In the genomic region with DNA sequence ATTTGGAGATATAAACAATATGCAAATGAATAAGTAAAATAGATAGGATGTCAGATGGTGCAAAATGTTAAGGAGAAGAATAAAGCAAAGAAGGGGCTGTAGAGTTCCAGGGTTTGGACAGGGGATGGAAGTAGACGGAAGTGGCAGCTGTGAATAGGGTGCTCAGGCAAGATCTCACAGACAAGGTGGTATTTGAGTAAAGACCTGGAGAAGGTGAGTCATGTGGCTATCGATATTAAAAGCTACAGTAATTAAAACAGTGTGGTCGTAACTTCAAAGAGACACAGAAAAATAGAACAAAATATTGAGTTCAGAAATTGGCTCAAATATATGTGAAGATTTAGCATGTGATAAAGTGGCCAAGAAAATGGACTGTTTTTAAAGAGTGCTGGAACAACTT, we compare ENCODE assay signal across 25 cellular contexts.
DNase-seq lines count a peak whose midpoint lies in the region; ATAC-seq, FAIRE-seq and TF ChIP-seq lines count a peak whose summit lies in the region.
"Had no signal": no experiment of that assay in that cellular context is flagged by ENCODE, and none has a peak within 500 bp of the region (broad histone marks: within the 10 kb centered on the region; RNA-seq: fewer than 3 reads in every experiment).

No MANE protein-coding gene starts in this region.

- no peak for TF ChIP-seq CTCF in HFFc6 (IDR thresholded peaks at IDR 0.05)
- no peak for TF ChIP-seq CTCF in K562 (IDR thresholded peaks at IDR 0.05 in 2 of 3, conservative IDR thresholded peaks at IDR 0.05 in 1 of 3; ENCODE audit: insufficient read depth in 2 of 3, low read depth in 1 of 3, low read length in 3 of 3)

- no peaks in the 10 kb centered on the region for H3K9me3 ChIP-seq in K562 (replicated peaks; ENCODE audit: control insufficient read depth, insufficient read depth, low read depth, low read length)
- H3K9me3 ChIP-seq: BLaER1, MG63 had no signal

- H3K4me1 ChIP-seq in K562 (replicated peaks in 1 of 2; ENCODE audit: control insufficient read depth in 2 of 2, insufficient read depth in 2 of 2, low read length in 2 of 2) (peaks cover 13 to 37% of the 10 kb centered on the region in 2 experiments), urinary bladder (ENCODE audit: insufficient read depth) (no peaks in the 10 kb centered on the region)
- H3K4me1 ChIP-seq: BLaER1 had no signal

- H3K9me3 Mint-ChIP-seq in activated naive CD4-positive, alpha-beta T cell treated with anti-CD3 and anti-CD28 coated beads, Interleukin-2, amount 50 U/mL, for 24 hours, result no peaks in the 10 kb centered on the region
- H3K9me3 Mint-ChIP-seq in activated naive CD4-positive, alpha-beta T cell treated with anti-CD3 and anti-CD28 coated beads, Interleukin-2, amount 50 U/mL, for 72 hours, result no peaks in the 10 kb centered on the region
- no peaks in the 10 kb centered on the region for H3K9me3 Mint-ChIP-seq in HFFc6
- H3K9me3 Mint-ChIP-seq: CD4-positive, alpha-beta T cell had no signal

- no peaks in the 10 kb centered on the region for H3K79me2 ChIP-seq in K562 (ENCODE audit: control insufficient read depth, insufficient read depth, low read length)

- H3K4me3 ChIP-seq in K562 (no peak overlapping the region), urinary bladder (ENCODE audit: low read depth, low read length) (no peak overlapping the region)
- H3K4me3 ChIP-seq: BLaER1, MG63 had no signal

- H3K4me2 ChIP-seq in K562 (ENCODE audit: insufficient read depth, low read length), result no peak overlapping the region
- H3K4me2 ChIP-seq: BLaER1 had no signal

- H3K36me3 ChIP-seq in K562 (ENCODE audit: control insufficient read depth, insufficient read depth, low read length) (no peaks in the 10 kb centered on the region), urinary bladder (ENCODE audit: insufficient read depth) (no peaks in the 10 kb centered on the region)
- H3K36me3 ChIP-seq: BLaER1 had no signal

- TF ChIP-seq POLR2A in K562 (conservative IDR thresholded peaks at IDR 0.05), result no peak

- H3K27ac Mint-ChIP-seq in activated naive CD4-positive, alpha-beta T cell treated with anti-CD3 and anti-CD28 coated beads, Interleukin-2, amount 50 U/mL, for 24 hours, result peak overlapping the region; percentile 75
- H3K27ac Mint-ChIP-seq in activated naive CD4-positive, alpha-beta T cell treated with anti-CD3 and anti-CD28 coated beads, Interleukin-2, amount 50 U/mL, for 72 hours, result no peak overlapping the region
- peak overlapping the region; percentile 32; the same call in 1 of the 2 replicates for H3K27ac Mint-ChIP-seq in HFFc6
- H3K27ac Mint-ChIP-seq: CD4-positive, alpha-beta T cell had no signal

- H3K36me3 Mint-ChIP-seq in activated naive CD4-positive, alpha-beta T cell treated with anti-CD3 and anti-CD28 coated beads, Interleukin-2, amount 50 U/mL, for 24 hours, result no peaks in the 10 kb centered on the region
- no peaks in the 10 kb centered on the region for H3K36me3 Mint-ChIP-seq in activated naive CD4-positive, alpha-beta T cell treated with anti-CD3 and anti-CD28 coated beads, Interleukin-2, amount 50 U/mL, for 72 hours
- peaks cover 13% of the 10 kb centered on the region for H3K36me3 Mint-ChIP-seq in HFFc6 (ENCODE audit: low read depth)

- DNase-seq in activated naive CD4-positive, alpha-beta T cell treated with anti-CD3 and anti-CD28 coated beads, Interleukin-2, amount 50 U/mL, for 72 hours (ENCODE audit: low spot score in 2 of 2), result no peak
- DNase-seq in HFFc6, result no peak
- DNase-seq in K562 (ENCODE audit: extremely low read depth in 1 of 4, low spot score in 3 of 4), result no peak
- DNase-seq in AG08395 (ENCODE audit: low spot score), result no peak
- DNase-seq: CD4-positive, alpha-beta T cell; COR-L47; DMS 273 treated with DMSO at 0.1 percent for 48 hours; DND-41; GOT3; HCEC 1CT; Kasumi-1; MG63; NCI-H1417; NCI-H1694 treated with DMSO at 0.1 percent for 48 hours; NCI-H2081 treated with DMSO at 0.1 percent for 48 hours; NCI-H2171 treated with DMSO at 0.1 percent for 48 hours; NCI-H446 treated with DMSO at 0.1 percent for 48 hours; NCI-H526 treated with DMSO at 0.1 percent for 48 hours; SHP77 had no signal

- no peaks in the 10 kb centered on the region for H4K20me1 ChIP-seq in K562 (replicated peaks; ENCODE audit: control insufficient read depth, insufficient read depth, low read length)
- H4K20me1 ChIP-seq: BLaER1 had no signal

- POLR2A ChIA-PET in K562 (lab: Yijun Ruan, JAX), result interaction anchor here (0.9 kb wide), 1 partner anchor 50 kb away, joined by 3 read pairs; no protein-coding TSS in a partner anchor

- no peaks in the 10 kb centered on the region for H3K27me3 ChIP-seq in K562 (ENCODE audit: control insufficient read depth in 2 of 2, insufficient read depth in 2 of 2, low read length in 2 of 2)
- H3K27me3 ChIP-seq: BLaER1, MG63 had no signal

- no peak for ATAC-seq in activated naive CD4-positive, alpha-beta T cell treated with anti-CD3 and anti-CD28 coated beads, Interleukin-2, amount 50 U/mL, for 72 hours
- ATAC-seq in K562, result no peak
- ATAC-seq in HG02973 (IDR thresholded peaks at IDR 0.05; ENCODE audit: unreplicated experiment), result no peak

- H3K9ac ChIP-seq in K562 (ENCODE audit: insufficient read depth in 1 of 2, low read depth in 2 of 2, low read length in 2 of 2), result no peak overlapping the region
- H3K9ac ChIP-seq: BLaER1 had no signal

- no peak for TF ChIP-seq RAD21 in K562 (CRISPR knock-in tag; conservative IDR thresholded peaks at IDR 0.05 in 1 of 2, IDR thresholded peaks at IDR 0.05 in 1 of 2)

- TF ChIP-seq EP300 in K562 (IDR thresholded peaks at IDR 0.05; ENCODE audit: low read length), result no peak

- no peaks in the 10 kb centered on the region for H3K9me1 ChIP-seq in K562 (ENCODE audit: control insufficient read depth, insufficient read depth, low read length)

- H3K27ac ChIP-seq in K562 (ENCODE audit: extremely low read depth, low read depth, low read length) (no peak overlapping the region; the same call in 2 of the 3 replicates), urinary bladder (ENCODE audit: low read depth) (peak overlapping the region; percentile 23)
- H3K27ac ChIP-seq: BLaER1 had no signal

- intact Hi-C loops in K562 (cut with micrococcal nuclease), result loop anchor here (2.0 to 5.0 kb wide), 2 partner anchors 123 to 443 kb away; partner anchors contain the start of gene SCAF11

- no peak overlapping the region for H3K4me3 Mint-ChIP-seq in activated naive CD4-positive, alpha-beta T cell treated with anti-CD3 and anti-CD28 coated beads, Interleukin-2, amount 50 U/mL, for 24 hours
- no peak overlapping the region for H3K4me3 Mint-ChIP-seq in HFFc6
- H3K4me3 Mint-ChIP-seq: CD4-positive, alpha-beta T cell had no signal

- H3K27me3 Mint-ChIP-seq in activated naive CD4-positive, alpha-beta T cell treated with anti-CD3 and anti-CD28 coated beads, Interleukin-2, amount 50 U/mL, for 24 hours, result no peaks in the 10 kb centered on the region
- H3K27me3 Mint-ChIP-seq in HFFc6 (ENCODE audit: insufficient read depth), result no peaks in the 10 kb centered on the region; the same call in 1 of the 2 replicates
- H3K27me3 Mint-ChIP-seq: CD4-positive, alpha-beta T cell had no signal

- no TSS peak for BruUV-seq in K562 (replicated peaks; lab: Mats Ljungman, UMichigan)

- H3K4me1 Mint-ChIP-seq in activated naive CD4-positive, alpha-beta T cell treated with anti-CD3 and anti-CD28 coated beads, Interleukin-2, amount 50 U/mL, for 24 hours, result peaks cover 35% of the 10 kb centered on the region
- peaks cover 66% of the 10 kb centered on the region for H3K4me1 Mint-ChIP-seq in HFFc6 (ENCODE audit: low read depth)

- H2AFZ ChIP-seq in K562 (ENCODE audit: low read depth, low read length), result peak overlapping the region; percentile 13

- CTCF ChIA-PET in K562 (lab: Yijun Ruan, JAX; ENCODE audit: low intra/inter-chr PET ratio), result interaction anchor here (0.6 kb wide), 1 partner anchor 274 kb away, joined by 6 read pairs; no protein-coding TSS in a partner anchor

- in situ Hi-C loops in K562 (cut with MboI), result no loop called here

- 41% methylated on average over 3 of the region's 3 CpGs for WGBS in K562 (ENCODE audit: insufficient coverage, low coverage, missing lambda C conversion rate)
- 84% methylated on average over 3 of the region's 3 CpGs for WGBS in urinary bladder

- no peak for FAIRE-seq in K562 (lab: Jason Lieb, UNC)
- FAIRE-seq: GM12891, GM18507 had no signal

TF ChIP-seq in K562, 482 proteins besides CTCF, POLR2A, EP300 and RAD21 (continues in another document):
- TF ChIP-seq PBX2 (CRISPR knock-in tag; IDR thresholded peaks at IDR 0.05; ENCODE audit: low read depth) (no peak), PBX2 (tag; conservative IDR thresholded peaks at IDR 0.05; ENCODE audit: low read depth) (no peak), NFE2 (IDR thresholded peaks at IDR 0.05; ENCODE audit: low read depth) (no peak), ZNF311 (CRISPR knock-in tag; IDR thresholded peaks at IDR 0.05) (peak; percentile 53; the same call in 1 of the 2 replicates), ZNF584 (CRISPR knock-in tag; IDR thresholded peaks at IDR 0.05; ENCODE audit: low read depth) (0 out of 2 replicates have a peak, but pooled peaks have one; percentile 34)

Comparison
In these comparisons a context has a peak if more than half of its experiments do, and no peak if none do; other contexts are left out.
1. H3K27ac Mint-ChIP-seq: peak in activated naive CD4-positive, alpha-beta T cell treated with anti-CD3 and anti-CD28 coated beads, Interleukin-2, amount 50 U/mL, for 24 hours (single experiment) and HFFc6 (single experiment); none in activated naive CD4-positive, alpha-beta T cell treated with anti-CD3 and anti-CD28 coated beads, Interleukin-2, amount 50 U/mL, for 72 hours (0 of 2).